28 cellular contexts compared by ENCODE assay signal in genomic region chr18:36895606-36896005, GRCh38.
"Had no signal": no experiment of that assay in that cellular context is flagged by ENCODE, and none has a peak within 500 bp of the region (broad histone marks: within the 10 kb centered on the region; RNA-seq: fewer than 3 reads in every experiment).

No MANE protein-coding gene starts in this region.

- H3K4me1 ChIP-seq: esophagus squamous epithelium, gastroesophageal sphincter had no signal

- H3K27ac Mint-ChIP-seq: activated B cell treated with CpG ODN at 0.5 μM for 24 hours; activated CD4-positive, alpha-beta memory T cell treated with anti-CD3 and anti-CD28 coated beads for 36 hours; activated CD4-positive, alpha-beta T cell treated with anti-CD3 and anti-CD28 coated beads, Interleukin-2, amount 10 ng/mL, durations not matched to agents 24 days and 14 days; activated CD8-positive, alpha-beta memory T cell treated with anti-CD3 and anti-CD28 coated beads, Interleukin-2, amount 10 ng/mL, durations not matched to agents 7 days and 5 days; activated CD8-positive, alpha-beta T cell treated with anti-CD3 and anti-CD28 coated beads, Interleukin-2, amount 10 ng/mL, durations not matched to agents 7 days and 5 days; activated naive CD4-positive, alpha-beta T cell treated with anti-CD3 and anti-CD28 coated beads for 36 hours; activated naive CD8-positive, alpha-beta T cell; activated T-helper 1 cell treated with anti-CD3 and anti-CD28 coated beads, Interleukin-12 subunit alpha, Interleukin-12 subunit beta, Interleukin-2, Interleukin-4 antibody, amounts not matched to agents 30 ng/mL and 10 ng/mL and 1 ng/mL, durations not matched to agents 14 hours and 24 hours and 36 hours; activated T-helper 2 cell treated with anti-CD3 and anti-CD28 coated beads, Interferon-gamma antibody, Interleukin-2, Interleukin-4, amounts not matched to agents 10 μg/mL and 5 μg/mL and 100 μg/mL, durations not matched to agents 14 hours and 24 hours and 36 hours; dendritic cell treated with granulocyte-macrophage colony-stimulating factor and Interleukin-4, amounts not matched to agents 40 ng/mL and 50 ng/mL, for 4 days had no signal

- H3K9me3 ChIP-seq: gastroesophageal sphincter had no signal

- H3K4me3 ChIP-seq: coronary artery, dorsolateral prefrontal cortex, esophagus squamous epithelium, gastroesophageal sphincter had no signal

- ATAC-seq: activated CD4-positive, CD25-positive, alpha-beta regulatory T cell treated with anti-CD3 and anti-CD28 coated beads, Interleukin-2, amount 50 U/mL, for 24 hours; activated CD8-positive, alpha-beta memory T cell treated with anti-CD3 and anti-CD28 coated beads, Interleukin-2, amount 10 ng/mL, durations not matched to agents 7 days and 5 days; activated CD8-positive, alpha-beta T cell treated with anti-CD3 and anti-CD28 coated beads, Interleukin-2, amount 10 ng/mL, durations not matched to agents 7 days and 5 days; gastroesophageal sphincter had no signal

- H3K4me1 Mint-ChIP-seq: activated CD4-positive, alpha-beta T cell treated with anti-CD3 and anti-CD28 coated beads, Interleukin-2, amount 10 ng/mL, durations not matched to agents 24 days and 14 days; activated CD8-positive, alpha-beta memory T cell treated with anti-CD3 and anti-CD28 coated beads, Interleukin-2, amount 10 ng/mL, durations not matched to agents 7 days and 5 days; central memory CD8-positive, alpha-beta T cell had no signal

- H3K4me3 Mint-ChIP-seq: activated B cell treated with CpG ODN at 0.5 μM for 24 hours; activated CD4-positive, alpha-beta memory T cell treated with anti-CD3 and anti-CD28 coated beads for 36 hours; activated CD4-positive, alpha-beta T cell treated with anti-CD3 and anti-CD28 coated beads, Interleukin-2, amount 10 ng/mL, durations not matched to agents 24 days and 14 days; activated CD8-positive, alpha-beta memory T cell treated with anti-CD3 and anti-CD28 coated beads, Interleukin-2, amount 10 ng/mL, durations not matched to agents 7 days and 5 days; activated CD8-positive, alpha-beta T cell treated with anti-CD3 and anti-CD28 coated beads, Interleukin-2, amount 10 ng/mL, durations not matched to agents 7 days and 5 days; activated naive CD4-positive, alpha-beta T cell treated with anti-CD3 and anti-CD28 coated beads for 36 hours; activated naive CD8-positive, alpha-beta T cell; activated T-helper 1 cell treated with anti-CD3 and anti-CD28 coated beads, Interleukin-12 subunit alpha, Interleukin-12 subunit beta, Interleukin-2, Interleukin-4 antibody, amounts not matched to agents 30 ng/mL and 10 ng/mL and 1 ng/mL, durations not matched to agents 14 hours and 24 hours and 36 hours; central memory CD8-positive, alpha-beta T cell; dendritic cell treated with granulocyte-macrophage colony-stimulating factor and Interleukin-4, amounts not matched to agents 40 ng/mL and 50 ng/mL, for 4 days had no signal

- H3K27ac ChIP-seq: brain microvascular endothelial cell, coronary artery, dorsolateral prefrontal cortex, esophagus squamous epithelium, gastroesophageal sphincter, WERI-Rb-1 had no signal

- DNase-seq: activated B cell treated with CpG ODN at 0.5 μM for 24 hours; activated CD4-positive, alpha-beta memory T cell treated with anti-CD3 and anti-CD28 coated beads for 36 hours; activated CD4-positive, alpha-beta T cell treated with anti-CD3 and anti-CD28 coated beads, Interleukin-2, amount 10 ng/mL, durations not matched to agents 24 days and 14 days; activated CD8-positive, alpha-beta memory T cell treated with anti-CD3 and anti-CD28 coated beads, Interleukin-2, amount 10 ng/mL, durations not matched to agents 7 days and 5 days; activated CD8-positive, alpha-beta memory T cell treated with anti-CD3 and anti-CD28 coated beads, Interleukin-2, amount 50 U/mL, for 4 hours; activated CD8-positive, alpha-beta T cell treated with anti-CD3 and anti-CD28 coated beads, Interleukin-2, amount 10 ng/mL, durations not matched to agents 7 days and 5 days; activated effector memory CD4-positive, alpha-beta T cell treated with anti-CD3 and anti-CD28 coated beads, Interleukin-2, amount 50 U/mL, for 16 hours; activated naive CD4-positive, alpha-beta T cell treated with anti-CD3 and anti-CD28 coated beads for 36 hours; activated T-cell treated with anti-CD3 and anti-CD28 coated beads, Interleukin-2, amount 50 U/mL, for 1 hour; activated T-cell treated with anti-CD3 and anti-CD28 coated beads, Interleukin-2, amount 50 U/mL, for 48 hours; amniotic stem cell; anterior cingulate cortex; brain microvascular endothelial cell; dorsolateral prefrontal cortex; effector memory CD4-positive, alpha-beta T cell; esophagus squamous epithelium; foreskin melanocyte; head of caudate nucleus; T-helper 2 cell; WERI-Rb-1 had no signal

- H3K36me3 ChIP-seq: brain microvascular endothelial cell, esophagus squamous epithelium, gastroesophageal sphincter, WERI-Rb-1 had no signal

- H3K27me3 ChIP-seq: brain microvascular endothelial cell, dorsolateral prefrontal cortex, esophagus squamous epithelium, gastroesophageal sphincter had no signal

- H3K27me3 Mint-ChIP-seq: activated B cell treated with CpG ODN at 0.5 μM for 24 hours; activated CD4-positive, alpha-beta memory T cell treated with anti-CD3 and anti-CD28 coated beads for 36 hours; activated CD4-positive, alpha-beta T cell treated with anti-CD3 and anti-CD28 coated beads, Interleukin-2, amount 10 ng/mL, durations not matched to agents 24 days and 14 days; activated CD8-positive, alpha-beta memory T cell treated with anti-CD3 and anti-CD28 coated beads, Interleukin-2, amount 10 ng/mL, durations not matched to agents 7 days and 5 days; activated naive CD8-positive, alpha-beta T cell; central memory CD8-positive, alpha-beta T cell; dendritic cell treated with granulocyte-macrophage colony-stimulating factor and Interleukin-4, amounts not matched to agents 40 ng/mL and 50 ng/mL, for 4 days had no signal

- H3K9me3 Mint-ChIP-seq: central memory CD8-positive, alpha-beta T cell; dendritic cell treated with granulocyte-macrophage colony-stimulating factor and Interleukin-4, amounts not matched to agents 40 ng/mL and 50 ng/mL, for 4 days had no signal
